ENCODE assay signal across 10 cellular contexts in genomic region chr22:19806213-19807160, GRCh38. TPM values are rescaled to one million over a fixed set of nuclear protein-coding genes. Genes with fewer than 3 reads are reported as not detected.
DNase-seq lines count a peak whose midpoint lies in the region; ATAC-seq and TF ChIP-seq lines count a peak whose summit lies in the region.
"Had no signal": no experiment of that assay in that cellular context is flagged by ENCODE, and none has a peak within 500 bp of the region (broad histone marks: within the 10 kb centered on the region; RNA-seq: fewer than 3 reads in every experiment).

No MANE protein-coding gene starts in this region.

- BruUV-seq in HCT116 (replicated peaks; lab: Mats Ljungman, UMichigan), result TSS peak; percentile 34

- CTCF ChIA-PET in HCT116 (lab: Charles Lee), result no interaction called here

- H3K4me1 ChIP-seq in BLaER1 (peaks cover 57% of the 10 kb centered on the region), HCT116 (ENCODE audit: control insufficient read depth in 1 of 2, insufficient read depth in 2 of 2, low read length in 2 of 2) (peaks cover 16 to 20% of the 10 kb centered on the region in 2 experiments)

- ATAC-seq in HCT116, result peak; percentile 95

- peak; percentile 38 for DNase-seq in HCT116 (ENCODE audit: low read depth, low spot score)
- DNase-seq in T1000 (lab: John Stamatoyannopoulos, UW), result peak; percentile 22
- peak; percentile 85 to 94 for DNase-seq in lower leg skin (ENCODE audit: low spot score in 2 of 2)
- DNase-seq in inferior parietal cortex (ENCODE audit: extremely low spot score), result no peak
- DNase-seq in SKM-1 (lab: John Stamatoyannopoulos, UW; ENCODE audit: unreplicated experiment), result no peak
- no peak for DNase-seq in GM10266 (ENCODE audit: extremely low spot score)
- DNase-seq in Ammon's horn (ENCODE audit: low spot score), result no peak
- DNase-seq: OCI-M1; stimulated activated CD4-positive, alpha-beta T cell treated with anti-CD3 and anti-CD28 coated beads, Interleukin-4, amount 100 ng/mL, for 1 hour had no signal

- no peak overlapping the region for H2AFZ ChIP-seq in HCT116 (ENCODE audit: low read depth, low read length, poor library complexity, severe bottlenecking)

- H3K4me3 ChIP-seq in BLaER1 (peak overlapping the region; percentile 22; the same call in 1 of the 2 replicates), HCT116 (replicated peaks in 1 of 2; ENCODE audit: low read depth in 1 of 2, low read length in 2 of 2) (peak overlapping the region; percentile 9 to 28; a peak in 3 of 4 replicates), lower leg skin (ENCODE audit: low read depth, poor library complexity, severe bottlenecking) (no peak overlapping the region)

- H3K79me2 ChIP-seq in HCT116 (ENCODE audit: insufficient read depth, low read length), result no peaks in the 10 kb centered on the region

- peak overlapping the region; percentile 93 for H3K4me2 ChIP-seq in BLaER1
- peak overlapping the region; percentile 73 for H3K4me2 ChIP-seq in HCT116 (ENCODE audit: low read length)

- RAD21 ChIA-PET in HCT116 (lab: Charles Lee; ENCODE audit: low non-redundant PET in 1 of 2, low total read pairs in 2 of 2, uncharacterized antibody in 2 of 2, unreplicated experiment in 2 of 2), result interaction anchor here in 1 of 2 experiments (1.2 kb wide), 1 partner anchor 76 kb away, joined by 13 read pairs; no protein-coding TSS in a partner anchor

- POLR2A ChIA-PET in HCT116 (lab: Charles Lee), result no interaction called here

- TF ChIP-seq RAD21 in HCT116 (IDR thresholded peaks at IDR 0.05; ENCODE audit: low read depth), result no peak

- H3K9ac ChIP-seq in BLaER1 (peak overlapping the region; percentile 48; the same call in 1 of the 2 replicates), HCT116 (ENCODE audit: low read length) (peak overlapping the region; percentile 58)

- no peak for TF ChIP-seq POLR2A in HCT116 (IDR thresholded peaks at IDR 0.05; ENCODE audit: borderline replicate concordance, extremely low read depth, insufficient read depth, insufficient read length)
- TF ChIP-seq POLR2A in lower leg skin (IDR thresholded peaks at IDR 0.05), result no peak

- WGBS in lower leg skin, 2 donors, result 35 to 53% methylated on average over 31 to 32 of the region's 38 CpGs

- H3K9me3 ChIP-seq in BLaER1 (no peaks in the 10 kb centered on the region), HCT116 (ENCODE audit: control insufficient read depth in 1 of 2, insufficient read depth in 1 of 2, low read depth in 1 of 2, low read length in 2 of 2) (no peaks in the 10 kb centered on the region)

- no peaks in the 10 kb centered on the region for H3K9me2 ChIP-seq in HCT116 (ENCODE audit: insufficient read depth)

- TF ChIP-seq CTCF in HCT116 (IDR thresholded peaks at IDR 0.05 in 2 of 3, conservative IDR thresholded peaks at IDR 0.05 in 1 of 3; ENCODE audit: borderline replicate concordance in 1 of 3, insufficient read depth in 1 of 3, low read depth in 2 of 3, low read length in 2 of 3) (no peak), lower leg skin (IDR thresholded peaks at IDR 0.05) (no peak), GM10266 (IDR thresholded peaks at IDR 0.05; ENCODE audit: control insufficient read depth, insufficient read depth, low read depth, missing control alignments) (no peak)

- H3K36me3 ChIP-seq in BLaER1, result 0 out of 2 replicates have a peak, but pooled peaks cover 11% of the 10 kb centered on the region
- no peaks in the 10 kb centered on the region for H3K36me3 ChIP-seq in HCT116 (ENCODE audit: control insufficient read depth in 1 of 2, insufficient read depth in 2 of 2, low read length in 2 of 2)

- peaks cover 16% of the 10 kb centered on the region; the same call in 1 of the 2 replicates for H4K20me1 ChIP-seq in BLaER1
- no peaks in the 10 kb centered on the region for H4K20me1 ChIP-seq in HCT116 (ENCODE audit: insufficient read depth)

- H3K27me3 ChIP-seq in BLaER1 (no peaks in the 10 kb centered on the region), HCT116 (ENCODE audit: insufficient read depth, low read length) (no peaks in the 10 kb centered on the region)

- intact Hi-C loops in HCT116 (cut with micrococcal nuclease) (no loop called here), lower leg skin (cut with DNase I; ENCODE audit: low total_unique reads) (no loop called here)

- H3K27ac ChIP-seq in BLaER1, result peak overlapping the region; percentile 55
- H3K27ac ChIP-seq in HCT116 (ENCODE audit: low read depth, low read length), result peak overlapping the region; percentile 57

TF ChIP-seq in HCT116, 20 proteins besides CTCF, POLR2A, EP300 and RAD21:
- TF ChIP-seq EGR1 (IDR thresholded peaks at IDR 0.05; ENCODE audit: low read depth), result peak; percentile 38; the same call in 1 of the 2 replicates
- no peak for TF ChIP-seq EZH2 (IDR thresholded peaks at IDR 0.05)
- peak; percentile 70 for TF ChIP-seq SP1 (IDR thresholded peaks at IDR 0.05; ENCODE audit: low read depth)
- TF ChIP-seq SIN3A (IDR thresholded peaks at IDR 0.05; ENCODE audit: low read depth), result peak; percentile 74
- no peak for TF ChIP-seq SRF (IDR thresholded peaks at IDR 0.05; ENCODE audit: low read depth)
- peak; percentile 97 for TF ChIP-seq MAX (IDR thresholded peaks at IDR 0.05)
- TF ChIP-seq JUND (IDR thresholded peaks at IDR 0.05), result peak; percentile 77
- TF ChIP-seq FOSL1 (IDR thresholded peaks at IDR 0.05; ENCODE audit: low read depth), result peak; percentile 74
- no peak for TF ChIP-seq EZH2phosphoT487 (IDR thresholded peaks at IDR 0.05; ENCODE audit: borderline replicate concordance)
TF ChIP-seq in HCT116: peak in this region for 6.

RNA-seq across cellular contexts. Expression of gene TBX1, which starts 45.9 kb away (rescaled TPM):
- 3.9 TPM for total RNA-seq in HCT116 (2021; ENCODE audit: unreplicated experiment)
- 0.68 and 0.69 TPM in 2 replicates for polyA plus RNA-seq in HCT116 (2012)
- 10 to 100 TPM in 1 of 4 donors, 1 to 10 TPM in 3; 1.5 to 14.1 (median 4.9) TPM for total RNA-seq in lower leg skin

RNA-seq across cellular contexts. Expression of gene GNB1L, which starts 48.2 kb away (rescaled TPM):
- 12.1 TPM for total RNA-seq in HCT116 (2021; ENCODE audit: unreplicated experiment)
- 8.8 and 10.9 TPM in 2 replicates for polyA plus RNA-seq in HCT116 (2012)
- total RNA-seq in lower leg skin, result 10 to 100 TPM; 10.0 to 16.2 (median 11.2) TPM

RNA-seq across cellular contexts. Expression of gene RTL10, which starts 48.2 kb away (rescaled TPM):
- total RNA-seq in HCT116 (2021; ENCODE audit: unreplicated experiment) (24.6 TPM), lower leg skin (10 to 100 TPM; 24.5 to 28.0 (median 27.1) TPM)
- 13.7 and 15.3 TPM in 2 replicates for polyA plus RNA-seq in HCT116 (2012)

Comparison
In these comparisons a context has a peak if more than half of its experiments do, and no peak if none do; other contexts are left out.
1. DNase-seq: peak in HCT116 (single experiment), T1000 (single experiment) and lower leg skin (2 of 2); none in inferior parietal cortex (single experiment), SKM-1 (single experiment), GM10266 (single experiment) and Ammon's horn (single experiment).